Comparison of ENCODE assay signal across 17 cellular contexts in genomic region chr2:118902279-118903028, GRCh38. TPM values are rescaled to one million over a fixed set of nuclear protein-coding genes. Genes with fewer than 3 reads are reported as not detected.
DNase-seq lines count a peak whose midpoint lies in the region; ATAC-seq and FAIRE-seq lines count a peak whose summit lies in the region.
"Had no signal": no experiment of that assay in that cellular context is flagged by ENCODE, and none has a peak within 500 bp of the region (broad histone marks: within the 10 kb centered on the region; RNA-seq: fewer than 3 reads in every experiment).

No MANE protein-coding gene starts in this region.

- peaks cover 2 to 6% of the 10 kb centered on the region in 2 donors for H3K36me3 Mint-ChIP-seq in activated T-cell treated with anti-CD3 and anti-CD28 coated beads, Interleukin-2, amount 50 U/mL, for 72 hours (ENCODE audit: insufficient read depth in 2 of 2)

- no peak overlapping the region for H3K4me3 ChIP-seq in small intestine (ENCODE audit: low read depth in 1 of 2, low read length in 2 of 2)
- H3K4me3 ChIP-seq: HAP-1, SJSA1, spleen had no signal

- WGBS in small intestine, 3 donors: 60 to 67% (median 61%) methylated on average over 10 of the region's 10 CpGs

- no peaks in the 10 kb centered on the region for H3K27me3 Mint-ChIP-seq in activated T-cell treated with anti-CD3 and anti-CD28 coated beads, Interleukin-2, amount 50 U/mL, for 72 hours (ENCODE audit: low read depth)

- H3K9me3 Mint-ChIP-seq in activated T-cell treated with anti-CD3 and anti-CD28 coated beads, Interleukin-2, amount 50 U/mL, for 72 hours: peaks cover 2 to 4% of the 10 kb centered on the region in 2 donors

- ATAC-seq in activated T-cell treated with anti-CD3 and anti-CD28 coated beads, Interleukin-2, amount 50 U/mL, for 72 hours (replicated peaks in 1 of 2): no peak
- ATAC-seq in GM18873 (IDR thresholded peaks at IDR 0.05; ENCODE audit: low FRiP score, unreplicated experiment) (no peak), GM18870 (IDR thresholded peaks at IDR 0.05; ENCODE audit: unreplicated experiment) (no peak)

- no peaks in the 10 kb centered on the region for H3K27me3 ChIP-seq in small intestine (ENCODE audit: control insufficient read depth in 2 of 2, insufficient read depth in 2 of 2, low read length in 2 of 2)
- H3K27me3 ChIP-seq: SJSA1, spleen had no signal

- H3K36me3 ChIP-seq in small intestine (ENCODE audit: control insufficient read depth in 2 of 2, insufficient read depth in 2 of 2, low read length in 2 of 2): no peaks in the 10 kb centered on the region
- H3K36me3 ChIP-seq: HAP-1, SJSA1, spleen had no signal

- no peaks in the 10 kb centered on the region for H3K4me1 ChIP-seq in small intestine (ENCODE audit: control insufficient read depth in 2 of 2, insufficient read depth in 1 of 2, low read depth in 1 of 2, low read length in 1 of 2)
- H3K4me1 ChIP-seq: HAP-1, SJSA1 had no signal

- no peak for DNase-seq in activated T-cell treated with anti-CD3 and anti-CD28 coated beads, Interleukin-2, amount 50 U/mL, for 72 hours
- DNase-seq in activated T-cell treated with anti-CD3 and anti-CD28 coated beads for 4 hours (no peak), NOMO-1 (lab: John Stamatoyannopoulos, UW; ENCODE audit: unreplicated experiment in 2 of 2) (peak; percentile 86 to 99), small intestine (peak; percentile 29), NCI-H2227 treated with DMSO at 0.1 percent for 48 hours (lab: John Stamatoyannopoulos, UW) (no peak)
- DNase-seq: effector CD4-positive, alpha-beta T cell; NCI-H2029; NCI-H748 treated with DMSO at 0.1 percent for 48 hours; nucleus accumbens; spleen had no signal

- no peaks in the 10 kb centered on the region for H3K4me1 Mint-ChIP-seq in activated T-cell treated with anti-CD3 and anti-CD28 coated beads, Interleukin-2, amount 50 U/mL, for 72 hours (ENCODE audit: low read depth)

- no peak overlapping the region for H3K27ac ChIP-seq in small intestine (ENCODE audit: low read depth in 1 of 2, low read length in 1 of 2)
- H3K27ac ChIP-seq: SJSA1, spleen had no signal

- FAIRE-seq in colon (lab: Jason Lieb, UNC) (peak; percentile 90), small intestine (lab: Jason Lieb, UNC) (no peak)

- H3K27ac Mint-ChIP-seq in activated T-cell treated with anti-CD3 and anti-CD28 coated beads, Interleukin-2, amount 50 U/mL, for 72 hours: peak overlapping the region; percentile 61

- peak overlapping the region in 1 of 2 donors; percentile 11 for H3K4me3 Mint-ChIP-seq in activated T-cell treated with anti-CD3 and anti-CD28 coated beads, Interleukin-2, amount 50 U/mL, for 72 hours

- H3K9me3 ChIP-seq in small intestine (ENCODE audit: control insufficient read depth, low read depth): no peaks in the 10 kb centered on the region
- H3K9me3 ChIP-seq: HAP-1, SJSA1 had no signal

RNA-seq across cellular contexts. Expression of gene MARCO, which starts 39.5 kb away (rescaled TPM):
- not detected for total RNA-seq in activated T-cell treated with anti-CD3 and anti-CD28 coated beads, Interleukin-2, amount 50 U/mL, for 72 hours
- polyA plus RNA-seq in small intestine: 10 to 100 TPM in 1 of 3 donors, 1 to 10 TPM in 2; 2.2 to 13.4 (median 2.2) TPM
- total RNA-seq: A673, lung microvascular endothelial cell, SJSA1 had no signal

RNA-seq across cellular contexts. Expression of gene EN1, which starts 55.0 kb away (rescaled TPM):
- total RNA-seq in activated T-cell treated with anti-CD3 and anti-CD28 coated beads, Interleukin-2, amount 50 U/mL, for 72 hours: not detected
- not detected for polyA plus RNA-seq in small intestine
- total RNA-seq: A673, lung microvascular endothelial cell, spleen had no signal
- polyA plus RNA-seq: spleen had no signal

Comparison
In these comparisons a context has a peak if more than half of its experiments do, and no peak if none do; other contexts are left out.
1. DNase-seq: peak in NOMO-1 (2 of 2) and small intestine (single experiment); none in activated T-cell treated with anti-CD3 and anti-CD28 coated beads, Interleukin-2, amount 50 U/mL, for 72 hours (0 of 2), activated T-cell treated with anti-CD3 and anti-CD28 coated beads for 4 hours (single experiment) and NCI-H2227 treated with DMSO at 0.1 percent for 48 hours (single experiment).